12 cellular contexts compared by ENCODE assay signal in genomic region chr1:67777532-67777931, GRCh38. TPM values are rescaled to one million over a fixed set of nuclear protein-coding genes. Genes with fewer than 3 reads are reported as not detected.
"Had no signal": no experiment of that assay in that cellular context is flagged by ENCODE, and none has a peak within 500 bp of the region (broad histone marks: within the 10 kb centered on the region; RNA-seq: fewer than 3 reads in every experiment).

No MANE protein-coding gene starts in this region.

- H3K36me3 ChIP-seq: prostate gland, right lobe of liver had no signal

- H3K27me3 ChIP-seq: right lobe of liver had no signal

- H3K27ac Mint-ChIP-seq: activated CD4-positive, alpha-beta T cell treated with anti-CD3 and anti-CD28 coated beads, Interleukin-2, amount 10 ng/mL, durations not matched to agents 7 days and 5 days; activated naive CD8-positive, alpha-beta T cell treated with anti-CD3 and anti-CD28 coated beads, Interleukin-2, amount 10 ng/mL, durations not matched to agents 7 days and 5 days; stimulated activated effector memory CD8-positive, alpha-beta T cell treated with anti-CD3 and anti-CD28 coated beads, Interleukin-12 subunit alpha, Interleukin-12 subunit beta, amount 100 ng/mL, for 72 hours; T-helper 2 cell treated with Interferon-gamma antibody and Interleukin-4, amounts not matched to agents 5 μg/mL and 100 μg/mL, for 36 hours had no signal

- ATAC-seq: left ventricle myocardium superior; right lobe of liver; stimulated activated effector memory CD8-positive, alpha-beta T cell treated with anti-CD3 and anti-CD28 coated beads, Interleukin-12 subunit alpha, Interleukin-12 subunit beta, amount 100 ng/mL, for 72 hours had no signal

- H3K9me3 Mint-ChIP-seq: activated CD4-positive, alpha-beta T cell treated with anti-CD3 and anti-CD28 coated beads, Interleukin-2, amount 10 ng/mL, durations not matched to agents 7 days and 5 days; activated naive CD8-positive, alpha-beta T cell treated with anti-CD3 and anti-CD28 coated beads, Interleukin-2, amount 10 ng/mL, durations not matched to agents 7 days and 5 days; stimulated activated effector memory CD8-positive, alpha-beta T cell treated with anti-CD3 and anti-CD28 coated beads, Interleukin-12 subunit alpha, Interleukin-12 subunit beta, amount 100 ng/mL, for 72 hours; T-helper 2 cell treated with Interferon-gamma antibody and Interleukin-4, amounts not matched to agents 5 μg/mL and 100 μg/mL, for 36 hours had no signal

- H3K4me1 ChIP-seq: prostate gland, right lobe of liver had no signal

- H3K9me3 ChIP-seq: prostate gland, right lobe of liver had no signal

- H3K27ac ChIP-seq: right lobe of liver had no signal

- H3K4me1 Mint-ChIP-seq: activated CD4-positive, alpha-beta T cell treated with anti-CD3 and anti-CD28 coated beads, Interleukin-2, amount 10 ng/mL, durations not matched to agents 7 days and 5 days; activated naive CD8-positive, alpha-beta T cell treated with anti-CD3 and anti-CD28 coated beads, Interleukin-2, amount 10 ng/mL, durations not matched to agents 7 days and 5 days; stimulated activated effector memory CD8-positive, alpha-beta T cell treated with anti-CD3 and anti-CD28 coated beads, Interleukin-12 subunit alpha, Interleukin-12 subunit beta, amount 100 ng/mL, for 72 hours had no signal

- H3K4me3 ChIP-seq: prostate gland, right lobe of liver had no signal

- H3K36me3 Mint-ChIP-seq: activated naive CD8-positive, alpha-beta T cell treated with anti-CD3 and anti-CD28 coated beads, Interleukin-2, amount 10 ng/mL, durations not matched to agents 7 days and 5 days; stimulated activated effector memory CD8-positive, alpha-beta T cell treated with anti-CD3 and anti-CD28 coated beads, Interleukin-12 subunit alpha, Interleukin-12 subunit beta, amount 100 ng/mL, for 72 hours had no signal

- H3K4me3 Mint-ChIP-seq: activated CD4-positive, alpha-beta T cell treated with anti-CD3 and anti-CD28 coated beads, Interleukin-2, amount 10 ng/mL, durations not matched to agents 7 days and 5 days; activated naive CD8-positive, alpha-beta T cell treated with anti-CD3 and anti-CD28 coated beads, Interleukin-2, amount 10 ng/mL, durations not matched to agents 7 days and 5 days; stimulated activated effector memory CD8-positive, alpha-beta T cell treated with anti-CD3 and anti-CD28 coated beads, Interleukin-12 subunit alpha, Interleukin-12 subunit beta, amount 100 ng/mL, for 72 hours; T-helper 2 cell treated with Interferon-gamma antibody and Interleukin-4, amounts not matched to agents 5 μg/mL and 100 μg/mL, for 36 hours had no signal

- DNase-seq: activated CD4-positive, alpha-beta T cell treated with anti-CD3 and anti-CD28 coated beads, Interleukin-2, amount 10 ng/mL, durations not matched to agents 7 days and 5 days; activated CD4-positive, CD25-positive, alpha-beta regulatory T cell; activated gamma-delta T cell treated with Interleukin-2 at 50 U/mL for 16 hours; activated naive CD8-positive, alpha-beta T cell treated with anti-CD3 and anti-CD28 coated beads, Interleukin-2, amount 10 ng/mL, durations not matched to agents 7 days and 5 days; erythroblast; left ventricle myocardium superior; mesendoderm; right lobe of liver; stimulated activated CD4-positive, alpha-beta T cell treated with anti-CD3 and anti-CD28 coated beads, Interleukin-2, amount 100 ng/mL, for 24 hours had no signal

RNA-seq across cellular contexts. Expression of gene GNG12, which starts 55.7 kb away (rescaled TPM):
- total RNA-seq: activated naive CD8-positive, alpha-beta T cell treated with anti-CD3 and anti-CD28 coated beads, Interleukin-2, amount 10 ng/mL, durations not matched to agents 7 days and 5 days had no signal
